21 cellular contexts compared by ENCODE assay signal in genomic region chr2:217856871-217857270, GRCh38.
A peak's percentile ranks its signal among the peaks of the same experiment; 100 is the strongest.
DNase-seq lines count a peak whose midpoint lies in the region; ATAC-seq and TF ChIP-seq lines count a peak whose summit lies in the region.
"Had no signal": no experiment of that assay in that cellular context is flagged by ENCODE, and none has a peak within 500 bp of the region (broad histone marks: within the 10 kb centered on the region; RNA-seq: fewer than 3 reads in every experiment).

No MANE protein-coding gene starts in this region.

- H3K4me1 ChIP-seq in skeletal muscle satellite cell (ENCODE audit: control insufficient read depth, insufficient read depth, low read length), result peaks cover 49% of the 10 kb centered on the region
- peaks cover 69% of the 10 kb centered on the region for H3K4me1 ChIP-seq in vagina

- peak overlapping the region; percentile 87 for H3K27ac ChIP-seq in vagina
- H3K27ac ChIP-seq: 22Rv1, KMS-11 had no signal

- H3K36me3 ChIP-seq in skeletal muscle satellite cell (ENCODE audit: insufficient read depth, low read length), result peaks cover 36% of the 10 kb centered on the region
- H3K36me3 ChIP-seq in vagina, result peaks cover 0 to 7% of the 10 kb centered on the region in 2 donors

- ATAC-seq in Right ventricle myocardium inferior, result no peak
- ATAC-seq in activated CD8-positive, alpha-beta T cell treated with anti-CD3 and anti-CD28 coated beads for 36 hours, result no peak
- ATAC-seq: activated T-cell treated with anti-CD3 and anti-CD28 coated beads, Interleukin-2, amount 50 U/mL, for 72 hours had no signal

- peak; percentile 30 for DNase-seq in Right ventricle myocardium inferior (ENCODE audit: missing footprints)
- DNase-seq in cardiac septum (ENCODE audit: low spot score), result no peak
- DNase-seq in mesothelial cell of epicardium (ENCODE audit: low spot score in 2 of 2, unreplicated experiment in 2 of 2), result no peak
- DNase-seq in vagina (ENCODE audit: extremely low spot score in 2 of 2), result no peak
- no peak for DNase-seq in activated CD8-positive, alpha-beta T cell treated with anti-CD3 and anti-CD28 coated beads for 36 hours
- no peak for DNase-seq in hippocampal formation (lab: John Stamatoyannopoulos, UW)
- no peak for DNase-seq in NCI-H226
- DNase-seq: activated CD4-positive, CD25-positive, alpha-beta regulatory T cell; activated CD8-positive, alpha-beta memory T cell treated with anti-CD3 and anti-CD28 coated beads for 24 hours; activated naive CD4-positive, alpha-beta T cell treated with anti-CD3 and anti-CD28 coated beads, Interleukin-2, amount 50 U/mL, for 16 hours; activated T-cell treated with anti-CD3 and anti-CD28 coated beads, Interleukin-2, amount 50 U/mL, for 72 hours; COR-L47; kidney glomerular epithelial cell; MV-4-11; NCI-H2029; T1000; trophoblast cell had no signal

- TF ChIP-seq CTCF in mesothelial cell of epicardium (IDR thresholded peaks at IDR 0.05; ENCODE audit: unreplicated experiment), result no peak
- TF ChIP-seq CTCF in vagina (IDR thresholded peaks at IDR 0.05), result no peak
- TF ChIP-seq CTCF in activated CD8-positive, alpha-beta T cell treated with anti-CD3 and anti-CD28 coated beads for 36 hours (IDR thresholded peaks at IDR 0.05), result no peak

- intact Hi-C loops in Right ventricle myocardium inferior (cut with DNase I), result loop anchor here (2.0 to 10.0 kb wide), 2 partner anchors 18 to 52 kb away; no protein-coding TSS in a partner anchor
- intact Hi-C loops in cardiac septum (cut with DNase I), result loop anchor here (2.0 kb wide), 1 partner anchor 20 kb away; no protein-coding TSS in a partner anchor
- intact Hi-C loops in vagina (cut with DNase I), result no loop called here
- intact Hi-C loops in activated CD8-positive, alpha-beta T cell treated with anti-CD3 and anti-CD28 coated beads for 36 hours (cut with micrococcal nuclease), result no loop called here

- no peak overlapping the region for H3K4me2 ChIP-seq in skeletal muscle satellite cell (ENCODE audit: low read length)
- H3K4me2 ChIP-seq: KMS-11 had no signal

- POLR2A ChIA-PET in activated CD8-positive, alpha-beta T cell treated with anti-CD3 and anti-CD28 coated beads for 36 hours (lab: Charles Lee), result no interaction called here

- H3K4me3 Mint-ChIP-seq in mesothelial cell of epicardium, result peak overlapping the region; percentile 55
- no peak overlapping the region for H3K4me3 Mint-ChIP-seq in activated CD8-positive, alpha-beta T cell treated with anti-CD3 and anti-CD28 coated beads for 36 hours
- H3K4me3 Mint-ChIP-seq: activated T-cell treated with anti-CD3 and anti-CD28 coated beads, Interleukin-2, amount 50 U/mL, for 72 hours; B cell had no signal

- H3K27me3 Mint-ChIP-seq in mesothelial cell of epicardium (ENCODE audit: low read depth), result no peaks in the 10 kb centered on the region
- no peaks in the 10 kb centered on the region for H3K27me3 Mint-ChIP-seq in activated CD8-positive, alpha-beta T cell treated with anti-CD3 and anti-CD28 coated beads for 36 hours

- no peaks in the 10 kb centered on the region for H3K9me3 Mint-ChIP-seq in mesothelial cell of epicardium
- no peaks in the 10 kb centered on the region for H3K9me3 Mint-ChIP-seq in activated CD8-positive, alpha-beta T cell treated with anti-CD3 and anti-CD28 coated beads for 36 hours
- H3K9me3 Mint-ChIP-seq: activated T-cell treated with anti-CD3 and anti-CD28 coated beads, Interleukin-2, amount 50 U/mL, for 72 hours had no signal

- H3K9ac ChIP-seq in skeletal muscle satellite cell (ENCODE audit: low read depth, low read length), result peak overlapping the region; percentile 54
- H3K9ac ChIP-seq: KMS-11 had no signal

- H3K27ac Mint-ChIP-seq in mesothelial cell of epicardium, result no peak overlapping the region
- H3K27ac Mint-ChIP-seq in activated CD8-positive, alpha-beta T cell treated with anti-CD3 and anti-CD28 coated beads for 36 hours, result no peak overlapping the region
- H3K27ac Mint-ChIP-seq: activated T-cell treated with anti-CD3 and anti-CD28 coated beads, Interleukin-2, amount 50 U/mL, for 72 hours; B cell had no signal

- CTCF ChIA-PET in activated CD8-positive, alpha-beta T cell treated with anti-CD3 and anti-CD28 coated beads for 36 hours (lab: Charles Lee), result interaction anchor here (1.0 to 2.1 kb wide), 3 partner anchors 24 to 71 kb away, joined by 4 to 5 read pairs (median 5); no protein-coding TSS in a partner anchor

- H3K9me3 ChIP-seq in skeletal muscle satellite cell (replicated peaks; ENCODE audit: low read length) (no peaks in the 10 kb centered on the region), vagina (no peaks in the 10 kb centered on the region)

- H3K4me3 ChIP-seq in skeletal muscle satellite cell (ENCODE audit: low read length) (no peak overlapping the region), vagina (no peak overlapping the region)

- peaks cover 9% of the 10 kb centered on the region for H3K36me3 Mint-ChIP-seq in mesothelial cell of epicardium
- H3K36me3 Mint-ChIP-seq in activated CD8-positive, alpha-beta T cell treated with anti-CD3 and anti-CD28 coated beads for 36 hours (ENCODE audit: low read depth), result no peaks in the 10 kb centered on the region

- no peak for TF ChIP-seq POLR2A in vagina (IDR thresholded peaks at IDR 0.05)

- H3K27me3 ChIP-seq in skeletal muscle satellite cell (ENCODE audit: control insufficient read depth, insufficient read depth, low read length) (no peaks in the 10 kb centered on the region), vagina (no peaks in the 10 kb centered on the region)

- H3K4me1 Mint-ChIP-seq in mesothelial cell of epicardium, result peaks cover 24% of the 10 kb centered on the region
- H3K4me1 Mint-ChIP-seq in activated CD8-positive, alpha-beta T cell treated with anti-CD3 and anti-CD28 coated beads for 36 hours (ENCODE audit: low read depth), result no peaks in the 10 kb centered on the region

Comparison
In these comparisons a context has a peak if more than half of its experiments do, and no peak if none do; other contexts are left out.
1. intact Hi-C loops: an anchor here in Right ventricle myocardium inferior (2.0 to 10.0 kb wide) and cardiac septum (2.0 kb wide); none called in vagina and activated CD8-positive, alpha-beta T cell treated with anti-CD3 and anti-CD28 coated beads for 36 hours.